8 cellular contexts compared by ENCODE assay signal in the genomic region with DNA sequence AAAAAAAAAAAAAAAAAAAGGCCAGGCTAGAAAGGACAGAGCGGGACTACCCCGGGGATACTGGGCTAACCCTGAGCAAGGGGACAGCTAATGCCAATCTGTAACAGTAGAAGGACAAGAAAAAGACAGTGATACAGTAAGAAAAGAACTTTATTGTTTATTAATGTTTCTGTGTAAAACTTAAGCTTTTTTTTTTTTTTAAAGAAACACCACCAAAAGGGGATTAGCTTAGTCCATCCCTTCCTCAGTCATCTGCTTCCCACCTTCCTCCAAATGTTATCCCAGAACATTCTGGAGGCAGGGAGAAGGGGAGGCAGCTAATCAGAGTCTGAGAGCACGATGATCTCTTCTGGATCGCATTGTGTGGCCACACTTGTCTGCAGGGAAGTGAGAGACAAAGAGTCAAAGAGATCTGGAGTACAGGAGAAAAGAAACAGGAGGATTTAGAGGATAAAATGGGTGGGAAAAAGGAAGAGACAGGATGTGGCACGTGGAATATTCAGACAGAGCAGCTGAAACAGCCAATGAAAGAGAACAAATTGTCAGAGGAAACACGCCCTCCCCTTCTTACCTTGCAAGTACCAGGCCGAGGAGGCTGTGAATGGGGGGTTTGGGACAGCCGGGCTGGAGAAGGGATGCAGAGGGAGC. TPM values are rescaled to one million over a fixed set of nuclear protein-coding genes. Genes with fewer than 3 reads are reported as not detected.
DNase-seq lines count a peak whose midpoint lies in the region; ATAC-seq and TF ChIP-seq lines count a peak whose summit lies in the region.

No MANE protein-coding gene starts in this region.

- H2AFZ ChIP-seq in KMS-11 (ENCODE audit: low read depth): no peak overlapping the region

- ATAC-seq in natural killer cell: no peak

- peak overlapping the region; percentile 26; the same call in 1 of the 2 replicates for H3K9ac ChIP-seq in KMS-11

- H3K9me3 Mint-ChIP-seq in natural killer cell: no peaks in the 10 kb centered on the region

- H4K20me1 ChIP-seq in KMS-11 (ENCODE audit: insufficient read depth): no peaks in the 10 kb centered on the region

- peak overlapping the region; percentile 48 for H3K4me2 ChIP-seq in KMS-11

- H3K27ac ChIP-seq in KMS-11 (peak overlapping the region; percentile 33; the same call in 1 of the 2 replicates), cingulate gyrus (ENCODE audit: low read depth, low read length) (peak overlapping the region; percentile 57)

- no peaks in the 10 kb centered on the region; the same call in 1 of the 2 replicates for H3K36me3 ChIP-seq in KMS-11 (ENCODE audit: insufficient read depth)

- POLR2A ChIA-PET in AG04449 (lab: Yijun Ruan, JAX): interaction anchor here (0.7 to 2.1 kb wide), 8 partner anchors 11 to 347 kb away, joined by 3 to 11 read pairs (median 4); partner anchors contain the start of genes PFDN6, RGL2 and WDR46

- peaks cover 29% of the 10 kb centered on the region; the same call in 1 of the 2 replicates for H3K79me2 ChIP-seq in KMS-11 (ENCODE audit: insufficient read depth, low read depth)

- no peak for TF ChIP-seq CTCF in AG04449 (IDR thresholded peaks at IDR 0.05; ENCODE audit: insufficient read depth, low read length, missing control alignments)
- TF ChIP-seq CTCF in KMS-11 (conservative IDR thresholded peaks at IDR 0.05; ENCODE audit: low read depth, low read length): no peak
- no peak for TF ChIP-seq CTCF in natural killer cell (IDR thresholded peaks at IDR 0.05)

- H3K4me1 ChIP-seq in KMS-11 (ENCODE audit: low read depth, poor library complexity, severe bottlenecking): peaks cover 37% of the 10 kb centered on the region

- peaks cover 25% of the 10 kb centered on the region for H3K36me3 Mint-ChIP-seq in natural killer cell

- H3K4me1 Mint-ChIP-seq in natural killer cell: peaks cover 61 to 93% of the 10 kb centered on the region in 2 donors

- no peak for DNase-seq in AG04449 (ENCODE audit: low read depth, low spot score)
- no peak for DNase-seq in natural killer cell
- no peak for DNase-seq in T1000 (lab: John Stamatoyannopoulos, UW)
- no peak for DNase-seq in KG1 (lab: John Stamatoyannopoulos, UW)
- no peak for DNase-seq in NCI-H82 (lab: John Stamatoyannopoulos, UW)
- no peak for DNase-seq in NCI-H146 treated with DMSO at 0.1 percent for 48 hours (lab: John Stamatoyannopoulos, UW; ENCODE audit: unreplicated experiment)

- H3K27me3 ChIP-seq in KMS-11 (ENCODE audit: insufficient read depth, low read depth): no peaks in the 10 kb centered on the region

- peak overlapping the region; percentile 97 for H3K4me3 Mint-ChIP-seq in natural killer cell

- intact Hi-C loops in natural killer cell (cut with micrococcal nuclease): no loop called here

- peak overlapping the region; percentile 98 to 99 for H3K27ac Mint-ChIP-seq in natural killer cell

- H3K27me3 Mint-ChIP-seq in natural killer cell (ENCODE audit: low read depth in 2 of 2): no peaks in the 10 kb centered on the region

- CTCF ChIA-PET in AG04449 (lab: Yijun Ruan, JAX): interaction anchor here (0.7 to 4.0 kb wide), 7 partner anchors 17 to 107 kb away, joined by 3 to 14 read pairs (median 6); no protein-coding TSS in a partner anchor

- H3K4me3 ChIP-seq in AG04449 (ENCODE audit: low read depth, low read length): peak overlapping the region; percentile 67
- no peak overlapping the region for H3K4me3 ChIP-seq in KMS-11 (IDR thresholded peaks at IDR 0.05; ENCODE audit: insufficient read depth, low read depth, low read length)

RNA-seq across cellular contexts. Expression of gene ZBTB22, which starts 1.0 kb away (rescaled TPM):
- 10 to 100 TPM; 20.4 to 34.0 (median 25.9) TPM for total RNA-seq in natural killer cell

RNA-seq across cellular contexts. Expression of gene DAXX, which starts 4.2 kb away (rescaled TPM):
- total RNA-seq in natural killer cell: 10 to 100 TPM; 50.7 to 76.7 (median 51.6) TPM

RNA-seq across cellular contexts. Expression of gene TAPBP, which starts 4.7 kb away (rescaled TPM):
- total RNA-seq in natural killer cell: 100 to 1,000 TPM; 404 to 457 (median 446) TPM

RNA-seq across cellular contexts. Expression of gene RGL2, which starts 19.8 kb away (rescaled TPM):
- total RNA-seq in natural killer cell: 10 to 100 TPM; 80.7 to 91.4 (median 84.9) TPM

RNA-seq across cellular contexts. Expression of gene PFDN6, which starts 29.1 kb away (rescaled TPM):
- total RNA-seq in natural killer cell: 10 to 100 TPM; 19.2 to 26.5 (median 22.7) TPM
